ENCODE assay signal across 8 cellular contexts in genomic region chr17:17972952-17973254, GRCh38. TPM values are rescaled to one million over a fixed set of nuclear protein-coding genes. Genes with fewer than 3 reads are reported as not detected.
DNase-seq lines count a peak whose midpoint lies in the region; ATAC-seq and TF ChIP-seq lines count a peak whose summit lies in the region.

No MANE protein-coding gene starts in this region.

- H3K18ac ChIP-seq in mesendoderm (ENCODE audit: low read length) = no peak overlapping the region

- no peaks in the 10 kb centered on the region for H3K9me3 ChIP-seq in cardiac muscle cell (ENCODE audit: low read depth)
- H3K9me3 ChIP-seq in body of pancreas = no peaks in the 10 kb centered on the region

- ATAC-seq in left cardiac atrium = no peak
- no peak for ATAC-seq in body of pancreas

- H3K79me1 ChIP-seq in mesendoderm (ENCODE audit: low read length) = no peaks in the 10 kb centered on the region

- H4K5ac ChIP-seq in mesendoderm (ENCODE audit: low read length) = no peak overlapping the region

- H3K4ac ChIP-seq in mesendoderm (ENCODE audit: low read depth, low read length) = no peak overlapping the region

- H3K4me1 ChIP-seq in cardiac muscle cell (ENCODE audit: low read depth) (peaks cover 7% of the 10 kb centered on the region), body of pancreas (peaks cover 23% of the 10 kb centered on the region), mesendoderm (ENCODE audit: control insufficient read depth, low read depth, low read length) (peaks cover 5% of the 10 kb centered on the region), urinary bladder (ENCODE audit: insufficient read depth) (no peaks in the 10 kb centered on the region)

- peak overlapping the region; percentile 75 for H3K4me2 ChIP-seq in mesendoderm (ENCODE audit: low read length)

- no peak overlapping the region for H2BK120ac ChIP-seq in mesendoderm (ENCODE audit: low read depth, low read length)

- H3K23ac ChIP-seq in mesendoderm (ENCODE audit: low read length) = no peak overlapping the region

- H2AK5ac ChIP-seq in mesendoderm (ENCODE audit: low read length) = no peak overlapping the region

- 2 to 3% methylated on average over 10 to 13 of the region's 13 CpGs for WGBS in body of pancreas, 2 donors
- WGBS in mesendoderm (ENCODE audit: extremely low coverage, insufficient coverage, low lambda C conversion rate) = no CpG with 5 or more reads among the region's 13 CpGs
- 3% methylated on average over 13 of the region's 13 CpGs for WGBS in urinary bladder

- DNase-seq in cardiac muscle cell (ENCODE audit: low read depth in 1 of 2, low spot score in 1 of 2) = no peak
- DNase-seq in left cardiac atrium = no peak
- no peak for DNase-seq in body of pancreas
- no peak for DNase-seq in mesendoderm
- DNase-seq in SKM-1 (lab: John Stamatoyannopoulos, UW; ENCODE audit: unreplicated experiment) = no peak
- DNase-seq in NCI-H1694 treated with DMSO at 0.1 percent for 48 hours (lab: John Stamatoyannopoulos, UW) = no peak
- DNase-seq in NCI-H510A treated with DMSO at 0.1 percent for 48 hours (lab: John Stamatoyannopoulos, UW) = no peak

- H4K8ac ChIP-seq in mesendoderm (ENCODE audit: low read depth, low read length) = no peak overlapping the region

- no peak overlapping the region for H2BK5ac ChIP-seq in mesendoderm (ENCODE audit: low read length)

- H3K27me3 ChIP-seq in cardiac muscle cell (no peaks in the 10 kb centered on the region), body of pancreas (no peaks in the 10 kb centered on the region), mesendoderm (ENCODE audit: insufficient read depth, low read length, poor library complexity) (no peaks in the 10 kb centered on the region)

- peak overlapping the region; percentile 46 for H3K9ac ChIP-seq in mesendoderm (ENCODE audit: low read length)

- H3K56ac ChIP-seq in mesendoderm (ENCODE audit: low read length) = peak overlapping the region; percentile 44

- H3K36me3 ChIP-seq in cardiac muscle cell (no peaks in the 10 kb centered on the region), body of pancreas (replicated peaks in 1 of 2; ENCODE audit: insufficient read depth in 1 of 2, low read depth in 2 of 2) (no peaks in the 10 kb centered on the region), mesendoderm (ENCODE audit: control insufficient read depth, insufficient read depth, low read length) (no peaks in the 10 kb centered on the region), urinary bladder (ENCODE audit: insufficient read depth) (no peaks in the 10 kb centered on the region)

- intact Hi-C loops in left cardiac atrium (cut with DNase I) = no loop called here
- intact Hi-C loops in body of pancreas (cut with DNase I) = no loop called here

- TF ChIP-seq POLR2A in body of pancreas (IDR thresholded peaks at IDR 0.05) = no peak

- H2BK15ac ChIP-seq in mesendoderm (replicated peaks; ENCODE audit: low read depth) = no peak overlapping the region

- H3K27ac ChIP-seq in cardiac muscle cell (no peak overlapping the region), body of pancreas (peak overlapping the region in 3 of 4 donors; percentile 25 to 76 (median 75)), mesendoderm (ENCODE audit: low read depth, low read length) (no peak overlapping the region), urinary bladder (ENCODE audit: low read depth) (no peak overlapping the region)

- TF ChIP-seq CTCF in cardiac muscle cell (IDR thresholded peaks at IDR 0.05; ENCODE audit: low read depth, low read length) (no peak), body of pancreas (IDR thresholded peaks at IDR 0.05) (no peak)

- no peaks in the 10 kb centered on the region for H3K79me2 ChIP-seq in mesendoderm (ENCODE audit: control insufficient read depth, insufficient read depth, low read length)

- peak overlapping the region; percentile 48 for H3K4me3 ChIP-seq in cardiac muscle cell
- H3K4me3 ChIP-seq in body of pancreas = peak overlapping the region; percentile 18 to 51
- peak overlapping the region; percentile 32 for H3K4me3 ChIP-seq in mesendoderm (ENCODE audit: low read length)
- peak overlapping the region; percentile 51 for H3K4me3 ChIP-seq in urinary bladder (ENCODE audit: low read depth, low read length)

RNA-seq across cellular contexts. Expression of gene DRC3, which starts 0.2 kb away (rescaled TPM):
- 0.18 and 0.21 TPM in 2 replicates for total RNA-seq in cardiac muscle cell
- polyA plus RNA-seq in cardiac muscle cell = 2.4 and 4.1 TPM in 2 replicates
- total RNA-seq in left cardiac atrium = 1 to 10 TPM; 1.4 to 2.0 TPM
- total RNA-seq in body of pancreas = 1 to 10 TPM; 2.9 to 6.9 TPM
- 0.13 TPM for polyA plus RNA-seq in mesendoderm (2013, experiment 1 of 2)
- polyA plus RNA-seq in mesendoderm (2013, experiment 2 of 2) = 0.13 TPM
- total RNA-seq in urinary bladder = 3.6 TPM
- 1.6 TPM for polyA plus RNA-seq in urinary bladder

RNA-seq across cellular contexts. Expression of gene TOM1L2, which starts 0.7 kb away (rescaled TPM):
- 49.9 and 145 TPM in 2 replicates for total RNA-seq in cardiac muscle cell
- polyA plus RNA-seq in cardiac muscle cell = 46.4 and 55.2 TPM in 2 replicates
- total RNA-seq in left cardiac atrium = 100 to 1,000 TPM; 179 to 183 TPM
- 10 to 100 TPM; 35.9 to 55.8 TPM for total RNA-seq in body of pancreas
- 4.7 TPM for polyA plus RNA-seq in mesendoderm (2013, experiment 1 of 2)
- 5.2 TPM for polyA plus RNA-seq in mesendoderm (2013, experiment 2 of 2)
- total RNA-seq in urinary bladder = 33.0 TPM
- polyA plus RNA-seq in urinary bladder = 58.7 TPM

Comparison
In these comparisons a context has a peak if more than half of its experiments do, and no peak if none do; other contexts are left out.
1. H3K27ac ChIP-seq: peak in body of pancreas (3 of 4); none in cardiac muscle cell (single experiment), mesendoderm (single experiment) and urinary bladder (single experiment).
2. Peak in every context shown above with its lines, with median percentiles within 50 percentile points of each other: H3K4me3 ChIP-seq.